ENCODE assay signal across 8 cellular contexts in genomic region chr7:140479739-140480084, GRCh38. TPM values are rescaled to one million over a fixed set of nuclear protein-coding genes. Genes with fewer than 3 reads are reported as not detected.
A peak's percentile ranks its signal among the peaks of the same experiment; 100 is the strongest.
DNase-seq lines count a peak whose midpoint lies in the region; ATAC-seq and TF ChIP-seq lines count a peak whose summit lies in the region.

No MANE protein-coding gene starts in this region.

- POLR2A ChIA-PET in MCF 10A (lab: Yijun Ruan, JAX), result interaction anchor here (0.7 to 1.4 kb wide), 5 partner anchors 10 to 302 kb away, joined by 3 to 5 read pairs (median 3); partner anchors contain the start of gene KDM7A

- H3K9ac ChIP-seq in mucosa of stomach (ENCODE audit: low read length), result peak overlapping the region; percentile 86

- no peaks in the 10 kb centered on the region for H3K9me3 Mint-ChIP-seq in MCF 10A (ENCODE audit: unreplicated experiment)

- H3K79me2 ChIP-seq in ACC112 (ENCODE audit: control insufficient read depth, insufficient read depth, low read length, unreplicated experiment), result peaks cover 42% of the 10 kb centered on the region

- peak overlapping the region; percentile 89 for H2AFZ ChIP-seq in ACC112 (ENCODE audit: low read length, unreplicated experiment)

- DNase-seq in MCF 10A (ENCODE audit: unreplicated experiment) (no peak), NCI-H1930 (lab: John Stamatoyannopoulos, UW) (no peak), anterior cingulate cortex (lab: John Stamatoyannopoulos, UW) (no peak), NCI-H524 (lab: John Stamatoyannopoulos, UW) (no peak)

- no peaks in the 10 kb centered on the region for H3K9me3 ChIP-seq in mucosa of stomach (ENCODE audit: control insufficient read depth, low read length)

- H3K27me3 ChIP-seq in ACC112 (ENCODE audit: insufficient read depth, low read length) (no peaks in the 10 kb centered on the region), mucosa of stomach (ENCODE audit: control insufficient read depth, insufficient read depth, low read length) (no peaks in the 10 kb centered on the region)

- H3K4me1 ChIP-seq in ACC112 (ENCODE audit: control insufficient read depth, insufficient read depth, low read length, unreplicated experiment) (peaks cover 8% of the 10 kb centered on the region), mucosa of stomach (ENCODE audit: control insufficient read depth, insufficient read depth, low read length) (peaks cover 8% of the 10 kb centered on the region)

- peak overlapping the region; percentile 90 for H3K27ac Mint-ChIP-seq in MCF 10A (ENCODE audit: low read depth, unreplicated experiment)

- no peak for TF ChIP-seq CTCF in MCF 10A (IDR thresholded peaks at IDR 0.05; ENCODE audit: unreplicated experiment)

- ATAC-seq in HG02938 (IDR thresholded peaks at IDR 0.05; ENCODE audit: unreplicated experiment) (peak; percentile 9), GM19324 (IDR thresholded peaks at IDR 0.05; ENCODE audit: low FRiP score, unreplicated experiment) (no peak)

- no peak overlapping the region for H3K27ac ChIP-seq in ACC112 (ENCODE audit: low read depth, low read length)

- no peaks in the 10 kb centered on the region for H3K36me3 Mint-ChIP-seq in MCF 10A (ENCODE audit: insufficient read depth, unreplicated experiment)

- H3K4me3 ChIP-seq in ACC112 (ENCODE audit: low read depth, low read length), result peak overlapping the region; percentile 84
- H3K4me3 ChIP-seq in mucosa of stomach (ENCODE audit: low read length), result peak overlapping the region; percentile 47

- CTCF ChIA-PET in MCF 10A (lab: Yijun Ruan, JAX), result interaction anchor here (0.6 to 8.9 kb wide), 5 partner anchors 10 to 174 kb away, joined by 3 to 197 read pairs (median 3); no protein-coding TSS in a partner anchor

- H3K27me3 Mint-ChIP-seq in MCF 10A (ENCODE audit: insufficient read depth, unreplicated experiment), result no peaks in the 10 kb centered on the region

- no peaks in the 10 kb centered on the region for H3K36me3 ChIP-seq in ACC112 (ENCODE audit: insufficient read depth, low read length)
- no peaks in the 10 kb centered on the region for H3K36me3 ChIP-seq in mucosa of stomach (ENCODE audit: control insufficient read depth, insufficient read depth, low read length)

- BruUV-seq in MCF 10A (replicated peaks; lab: Mats Ljungman, UMichigan), result no TSS peak

- peaks cover 5% of the 10 kb centered on the region for H3K4me1 Mint-ChIP-seq in MCF 10A (ENCODE audit: insufficient read depth, unreplicated experiment)

- H3K4me3 Mint-ChIP-seq in MCF 10A (ENCODE audit: unreplicated experiment), result peak overlapping the region; percentile 85

- intact Hi-C loops in MCF 10A (cut with micrococcal nuclease), result loop anchor here (5.0 kb wide), 2 partner anchors 82 to 302 kb away; partner anchors contain the start of genes KDM7A and SLC37A3

RNA-seq across cellular contexts. Expression of gene MKRN1, which starts 0.4 kb away (rescaled TPM):
- 59.8 and 65.5 TPM in 2 replicates for total RNA-seq in MCF 10A (2022)
